ENCODE assay signal across 24 cellular contexts in genomic region chr11:28274216-28274615, GRCh38.
"Had no signal": no experiment of that assay in that cellular context is flagged by ENCODE, and none has a peak within 500 bp of the region (broad histone marks: within the 10 kb centered on the region; RNA-seq: fewer than 3 reads in every experiment).

No MANE protein-coding gene starts in this region.

- H3K4me1 ChIP-seq: SJCRH30 had no signal

- H3K4me3 ChIP-seq: cardiac muscle cell, SJCRH30 had no signal

- H3K36me3 ChIP-seq: brain microvascular endothelial cell, cardiac muscle cell, SJCRH30, WERI-Rb-1 had no signal

- H3K27me3 ChIP-seq: brain microvascular endothelial cell, cardiac muscle cell, SJCRH30 had no signal

- DNase-seq: activated CD4-positive, alpha-beta memory T cell treated with anti-CD3 and anti-CD28 coated beads, Interleukin-2, amount 10 ng/mL, durations not matched to agents 7 days and 5 days; activated CD4-positive, alpha-beta T cell treated with anti-CD3 and anti-CD28 coated beads for 36 hours; activated CD4-positive, alpha-beta T cell treated with anti-CD3 and anti-CD28 coated beads, Interleukin-2, amount 50 U/mL, for 1 hour; activated gamma-delta T cell; activated naive CD4-positive, alpha-beta T cell treated with anti-CD3 and anti-CD28 coated beads for 36 hours; activated T-cell treated with anti-CD3 and anti-CD28 coated beads for 4 hours; activated T-cell treated with anti-CD3 and anti-CD28 coated beads, Interleukin-2, amount 50 U/mL, for 48 hours; amygdala; brain microvascular endothelial cell; MM.1S; NCI-H1092 treated with DMSO at 0.1 percent for 48 hours; NCI-H1417 treated with DMSO at 0.1 percent for 48 hours; NCI-H1694; NCI-H2029 treated with DMSO at 0.1 percent for 48 hours; NCI-H345; NCI-H510A; NCI-H526 treated with DMSO at 0.1 percent for 48 hours; NCI-H82; SJCRH30; SK-N-SH; T-helper 1 cell; WERI-Rb-1 had no signal

- H3K27ac ChIP-seq: brain microvascular endothelial cell, cardiac muscle cell, SJCRH30, WERI-Rb-1 had no signal

- H3K9ac ChIP-seq: SK-N-SH had no signal

- H3K4me2 ChIP-seq: SK-N-SH had no signal

- ATAC-seq: activated CD4-positive, alpha-beta T cell treated with anti-CD3 and anti-CD28 coated beads for 36 hours; activated T-helper 17 cell treated with anti-CD3 and anti-CD28 coated beads, Interleukin-2, amount 50 U/mL, for 72 hours had no signal

- H3K9me3 ChIP-seq: SK-N-SH had no signal
